ENCODE assay signal across 14 cellular contexts in the genomic region with DNA sequence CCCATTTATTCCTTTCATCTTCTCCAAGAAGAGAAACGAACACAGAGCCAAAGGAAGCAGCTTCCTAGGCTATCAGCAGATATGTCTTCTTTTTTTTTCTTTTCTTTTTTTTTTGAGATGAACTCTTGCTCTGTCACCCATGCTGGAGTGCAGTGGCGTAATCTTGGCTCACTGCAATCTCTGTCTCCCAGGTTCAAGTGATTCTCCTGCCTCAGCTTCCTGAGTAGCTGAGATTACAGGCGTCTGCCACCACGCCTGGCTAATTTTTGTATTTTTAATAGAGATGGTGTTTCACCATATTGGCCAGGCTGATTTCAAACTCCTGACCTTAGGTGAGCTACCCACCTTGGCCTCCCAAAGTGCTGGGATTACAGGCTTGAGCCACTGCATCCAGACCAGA. TPM values are rescaled to one million over a fixed set of nuclear protein-coding genes. Genes with fewer than 3 reads are reported as not detected.
"Had no signal": no experiment of that assay in that cellular context is flagged by ENCODE, and none has a peak within 500 bp of the region (broad histone marks: within the 10 kb centered on the region; RNA-seq: fewer than 3 reads in every experiment).

No MANE protein-coding gene starts in this region.

RNA-seq across cellular contexts. Expression of a gene that starts 53.5 kb away (rescaled TPM):
- total RNA-seq: activated B cell treated with CpG ODN at 0.5 μM for 24 hours; activated CD4-positive, alpha-beta memory T cell treated with anti-CD3 and anti-CD28 coated beads for 36 hours; activated CD4-positive, alpha-beta memory T cell treated with anti-CD3 and anti-CD28 coated beads, Interleukin-2, amount 10 ng/mL, durations not matched to agents 7 days and 5 days; activated CD4-positive, alpha-beta T cell treated with anti-CD3 and anti-CD28 coated beads for 36 hours; activated CD4-positive, alpha-beta T cell treated with anti-CD3 and anti-CD28 coated beads, Interleukin-2, amount 10 ng/mL, durations not matched to agents 24 days and 14 days; activated CD4-positive, alpha-beta T cell treated with anti-CD3 and anti-CD28 coated beads, Interleukin-2, amount 10 ng/mL, durations not matched to agents 7 days and 5 days; activated CD8-positive, alpha-beta memory T cell treated with anti-CD3 and anti-CD28 coated beads for 36 hours; activated CD8-positive, alpha-beta memory T cell treated with anti-CD3 and anti-CD28 coated beads, Interleukin-2, amount 10 ng/mL, durations not matched to agents 7 days and 5 days; activated CD8-positive, alpha-beta T cell treated with anti-CD3 and anti-CD28 coated beads for 36 hours; activated CD8-positive, alpha-beta T cell treated with anti-CD3 and anti-CD28 coated beads, Interleukin-2, amount 10 ng/mL, durations not matched to agents 7 days and 5 days; T-helper 1 cell treated with Interleukin-12 subunit alpha and Interleukin-12 subunit beta and Interleukin-4 antibody, amounts not matched to agents 30 ng/mL and 1 ng/mL, for 36 hours; T-helper 17 cell; T-helper 2 cell treated with Interferon-gamma antibody and Interleukin-4, amounts not matched to agents 100 ng/mL and 5 ng/mL, for 36 hours; WTC11 had no signal

RNA-seq across cellular contexts. Expression of a gene that starts 54.8 kb away (rescaled TPM):
- total RNA-seq: activated B cell treated with CpG ODN at 0.5 μM for 24 hours; activated CD4-positive, alpha-beta memory T cell treated with anti-CD3 and anti-CD28 coated beads for 36 hours; activated CD4-positive, alpha-beta memory T cell treated with anti-CD3 and anti-CD28 coated beads, Interleukin-2, amount 10 ng/mL, durations not matched to agents 7 days and 5 days; activated CD4-positive, alpha-beta T cell treated with anti-CD3 and anti-CD28 coated beads for 36 hours; activated CD4-positive, alpha-beta T cell treated with anti-CD3 and anti-CD28 coated beads, Interleukin-2, amount 10 ng/mL, durations not matched to agents 24 days and 14 days; activated CD4-positive, alpha-beta T cell treated with anti-CD3 and anti-CD28 coated beads, Interleukin-2, amount 10 ng/mL, durations not matched to agents 7 days and 5 days; activated CD8-positive, alpha-beta memory T cell treated with anti-CD3 and anti-CD28 coated beads for 36 hours; activated CD8-positive, alpha-beta memory T cell treated with anti-CD3 and anti-CD28 coated beads, Interleukin-2, amount 10 ng/mL, durations not matched to agents 7 days and 5 days; activated CD8-positive, alpha-beta T cell treated with anti-CD3 and anti-CD28 coated beads for 36 hours; activated CD8-positive, alpha-beta T cell treated with anti-CD3 and anti-CD28 coated beads, Interleukin-2, amount 10 ng/mL, durations not matched to agents 7 days and 5 days; T-helper 1 cell treated with Interleukin-12 subunit alpha and Interleukin-12 subunit beta and Interleukin-4 antibody, amounts not matched to agents 30 ng/mL and 1 ng/mL, for 36 hours; T-helper 17 cell; T-helper 2 cell treated with Interferon-gamma antibody and Interleukin-4, amounts not matched to agents 100 ng/mL and 5 ng/mL, for 36 hours; WTC11 had no signal
